ENCODE assay signal across 1 cellular context in genomic region chr7:108002726-108003590, GRCh38.
TF ChIP-seq lines count a peak whose summit lies in the region.

TSS of gene LAMB1 (minus strand) at chr7:108003161. CDS start at chr7:108002885, 276 bp downstream.

TF ChIP-seq in A549, 52 proteins besides CTCF, POLR2A, EP300 and RAD21 (continued from another document):
- no peak for TF ChIP-seq ATOH8 (CRISPR knock-in tag; IDR thresholded peaks at IDR 0.05; ENCODE audit: low read depth)
- no peak for TF ChIP-seq CBX2 (IDR thresholded peaks at IDR 0.05; ENCODE audit: borderline replicate concordance, low read depth)
- TF ChIP-seq SREBF2 (IDR thresholded peaks at IDR 0.05): no peak
- TF ChIP-seq MAFK (IDR thresholded peaks at IDR 0.05; ENCODE audit: partially characterized antibody): no peak
- TF ChIP-seq REST (IDR thresholded peaks at IDR 0.05): no peak
- no peak for TF ChIP-seq ZFP36 (IDR thresholded peaks at IDR 0.05; ENCODE audit: borderline replicate concordance, partially characterized antibody)
- peak; percentile 27; the same call in 1 of the 2 replicates for TF ChIP-seq PHF8 (IDR thresholded peaks at IDR 0.05; ENCODE audit: borderline replicate concordance, low read depth)
- TF ChIP-seq JUN (IDR thresholded peaks at IDR 0.05): peak in 1 of 2 experiments; percentile 58; a peak in 4 of 5 replicates
- TF ChIP-seq TFCP2L1 (CRISPR knock-in tag; IDR thresholded peaks at IDR 0.05): no peak
- TF ChIP-seq KDM5A (IDR thresholded peaks at IDR 0.05): no peak
- TF ChIP-seq GATA3 (IDR thresholded peaks at IDR 0.05; ENCODE audit: borderline replicate concordance): peak; percentile 24; the same call in 1 of the 2 replicates
- TF ChIP-seq TP53 (CRISPR knock-in tag; IDR thresholded peaks at IDR 0.05): no peak
